Comparison of ENCODE assay signal across 8 cellular contexts in genomic region chr9:5832543-5833529, GRCh38. TPM values are rescaled to one million over a fixed set of nuclear protein-coding genes. Genes with fewer than 3 reads are reported as not detected.
DNase-seq lines count a peak whose midpoint lies in the region; ATAC-seq and TF ChIP-seq lines count a peak whose summit lies in the region.

TSS of gene ERMP1 (minus strand) at chr9:5833117. CDS start at chr9:5833027, 90 bp downstream.

- peak; percentile 72 for ATAC-seq in HG03457 (IDR thresholded peaks at IDR 0.05; ENCODE audit: unreplicated experiment)
- peak; percentile 91 for ATAC-seq in left lobe of liver

- H3K27me3 ChIP-seq in BLaER1 treated with 17β-estradiol and CSF1 and Interleukin-3, amounts not matched to agents 10 nM and 100 nM: peaks cover 6 to 17% (median 14%) of the 10 kb centered on the region in 11 experiments; a peak in 18 of 22 replicates

- H3K4me3 ChIP-seq in BLaER1 treated with 17β-estradiol and CSF1 and Interleukin-3, amounts not matched to agents 10 nM and 100 nM: peak within 1 kb of the TSS; percentile 75 to 93 (median 86)
- peak within 1 kb of the TSS; percentile 86 for H3K4me3 ChIP-seq in coronary artery

- peak within 1 kb of the TSS in 10 of 11 experiments; percentile 55 to 76 (median 67); a peak in 21 of 22 replicates for H3K27ac ChIP-seq in BLaER1 treated with 17β-estradiol and CSF1 and Interleukin-3, amounts not matched to agents 10 nM and 100 nM
- H3K27ac ChIP-seq in coronary artery: peak within 1 kb of the TSS; percentile 39 to 80

- peak; percentile 80 for TF ChIP-seq CTCF in coronary artery (IDR thresholded peaks at IDR 0.05)

- peaks cover 0 to 13% (median 0%) of the 10 kb centered on the region in 11 experiments; a peak in 6 of 22 replicates for H3K9me3 ChIP-seq in BLaER1 treated with 17β-estradiol and CSF1 and Interleukin-3, amounts not matched to agents 10 nM and 100 nM (replicated peaks in 1 of 11)

- DNase-seq in GM19240 (ENCODE audit: insufficient read length, low spot score) (peak; percentile 59), NCI-H510A treated with DMSO at 0.1 percent for 48 hours (lab: John Stamatoyannopoulos, UW) (peak; percentile 64), coronary artery (ENCODE audit: low spot score) (peak; percentile 90), left lobe of liver (ENCODE audit: low spot score) (peak; percentile 92)
- peak; percentile 94 for DNase-seq in activated CD4-positive, alpha-beta T cell treated with anti-CD3 and anti-CD28 coated beads for 48 hours
- peak; percentile 81 for DNase-seq in stimulated activated CD4-positive, alpha-beta T cell treated with anti-CD3 and anti-CD28 coated beads, Interleukin-2, amount 100 ng/mL, for 4 hours (ENCODE audit: low read depth)

- H3K4me2 ChIP-seq in BLaER1 treated with 17β-estradiol and CSF1 and Interleukin-3, amounts not matched to agents 10 nM and 100 nM: peak within 1 kb of the TSS; percentile 91 to 100 (median 98)

- peaks cover 0 to 6% (median 0%) of the 10 kb centered on the region in 11 experiments; a peak in 1 of 22 replicates for H4K20me1 ChIP-seq in BLaER1 treated with 17β-estradiol and CSF1 and Interleukin-3, amounts not matched to agents 10 nM and 100 nM

- peaks cover 0 to 20% (median 6%) of the 10 kb centered on the region in 11 experiments; a peak in 5 of 22 replicates for H3K36me3 ChIP-seq in BLaER1 treated with 17β-estradiol and CSF1 and Interleukin-3, amounts not matched to agents 10 nM and 100 nM

- peaks cover 18 to 24% (median 22%) of the 10 kb centered on the region in 10 experiments for H3K4me1 ChIP-seq in BLaER1 treated with 17β-estradiol and CSF1 and Interleukin-3, amounts not matched to agents 10 nM and 100 nM

- peak within 1 kb of the TSS; percentile 73 to 85 (median 81) for H3K9ac ChIP-seq in BLaER1 treated with 17β-estradiol and CSF1 and Interleukin-3, amounts not matched to agents 10 nM and 100 nM

RNA-seq across cellular contexts. Expression of gene ERMP1, which starts in this region (rescaled TPM):
- 11.8 TPM for total RNA-seq in left lobe of liver

Comparison
In these comparisons a context has a peak if more than half of its experiments do, and no peak if none do; other contexts are left out.
1. Peak in every context shown above with its lines: DNase-seq, ATAC-seq, H3K4me3 ChIP-seq and H3K27ac ChIP-seq.